Comparison of ENCODE assay signal across 1 cellular context in genomic region chr12:39441189-39441962, GRCh38.
TF ChIP-seq lines count a peak whose summit lies in the region.

No MANE protein-coding gene starts in this region.

TF ChIP-seq in HepG2, 621 proteins besides CTCF, POLR2A, EP300 and RAD21 (continued from another document):
- no peak for TF ChIP-seq ZNF691 (CRISPR knock-in tag; IDR thresholded peaks at IDR 0.05; ENCODE audit: borderline replicate concordance, low read depth)
- TF ChIP-seq FOSL2 (CRISPR knock-in tag; IDR thresholded peaks at IDR 0.05): no peak
- TF ChIP-seq ZNF335 (CRISPR knock-in tag; IDR thresholded peaks at IDR 0.05): no peak
- TF ChIP-seq ZBTB7A (CRISPR knock-in tag; IDR thresholded peaks at IDR 0.05): no peak
- no peak for TF ChIP-seq STAT5B (CRISPR knock-in tag; IDR thresholded peaks at IDR 0.05)
- TF ChIP-seq AHR (CRISPR knock-in tag; IDR thresholded peaks at IDR 0.05): no peak
- TF ChIP-seq ZNF24 (IDR thresholded peaks at IDR 0.05): no peak
- TF ChIP-seq KLF12 (CRISPR knock-in tag; IDR thresholded peaks at IDR 0.05; ENCODE audit: borderline replicate concordance): no peak
- TF ChIP-seq NCOR1 (IDR thresholded peaks at IDR 0.05; ENCODE audit: borderline replicate concordance, low read length): no peak
- TF ChIP-seq BRF2 (CRISPR knock-in tag; IDR thresholded peaks at IDR 0.05): no peak
- no peak for TF ChIP-seq KDM1A (CRISPR knock-in tag; IDR thresholded peaks at IDR 0.05)
